In the genomic region with DNA sequence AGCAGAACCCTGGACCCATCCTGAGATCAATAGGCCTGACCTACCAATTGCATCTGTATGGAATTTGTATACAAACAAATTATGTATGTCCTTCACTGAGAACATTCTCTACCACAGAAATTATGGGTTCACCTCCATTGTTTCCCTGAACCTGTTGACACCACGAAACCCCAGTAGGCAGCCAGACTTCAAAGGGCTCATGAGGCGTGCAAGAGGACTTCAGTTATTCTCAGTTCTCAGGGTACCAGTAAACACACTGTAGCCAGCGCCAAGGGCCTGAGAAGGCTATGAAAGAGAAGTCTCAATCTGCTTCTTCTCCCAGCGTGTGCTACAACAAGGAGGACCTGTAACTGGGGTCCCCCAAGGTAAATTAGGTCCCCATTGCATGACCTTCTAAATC, we compare ENCODE assay signal across 24 cellular contexts.
"Had no signal": no experiment of that assay in that cellular context is flagged by ENCODE, and none has a peak within 500 bp of the region (broad histone marks: within the 10 kb centered on the region; RNA-seq: fewer than 3 reads in every experiment).

No MANE protein-coding gene starts in this region.

- H3K9me3 ChIP-seq: lower lobe of right lung, ovary, psoas muscle, sigmoid colon, thyroid gland, vagina had no signal

- H3K27ac ChIP-seq: dorsolateral prefrontal cortex, lower lobe of right lung, ovary, psoas muscle, sigmoid colon, stomach, thyroid gland, vagina had no signal

- H3K4me3 Mint-ChIP-seq: immature natural killer cell; naive thymus-derived CD8-positive, alpha-beta T cell; nephron progenitor cell; stimulated activated effector memory CD8-positive, alpha-beta T cell treated with anti-CD3 and anti-CD28 coated beads, Interleukin-12 subunit alpha, Interleukin-12 subunit beta, amount 100 ng/mL, for 72 hours had no signal

- ATAC-seq: left ventricle myocardium superior; lower lobe of right lung; naive thymus-derived CD8-positive, alpha-beta T cell; psoas muscle; right cardiac atrium; stimulated activated effector memory CD8-positive, alpha-beta T cell treated with anti-CD3 and anti-CD28 coated beads, Interleukin-12 subunit alpha, Interleukin-12 subunit beta, amount 100 ng/mL, for 72 hours had no signal

- H3K36me3 ChIP-seq: lower lobe of right lung, ovary, thyroid gland, vagina had no signal

- H3K4me1 Mint-ChIP-seq: immature natural killer cell; nephron progenitor cell; stimulated activated effector memory CD8-positive, alpha-beta T cell treated with anti-CD3 and anti-CD28 coated beads, Interleukin-12 subunit alpha, Interleukin-12 subunit beta, amount 100 ng/mL, for 72 hours had no signal

- H3K9me3 Mint-ChIP-seq: stimulated activated effector memory CD8-positive, alpha-beta T cell treated with anti-CD3 and anti-CD28 coated beads, Interleukin-12 subunit alpha, Interleukin-12 subunit beta, amount 100 ng/mL, for 72 hours had no signal

- H3K4me1 ChIP-seq: lower lobe of right lung, psoas muscle, stomach, thyroid gland, vagina had no signal

- H3K36me3 Mint-ChIP-seq: immature natural killer cell; stimulated activated effector memory CD8-positive, alpha-beta T cell treated with anti-CD3 and anti-CD28 coated beads, Interleukin-12 subunit alpha, Interleukin-12 subunit beta, amount 100 ng/mL, for 72 hours had no signal

- H3K4me3 ChIP-seq: dorsolateral prefrontal cortex, lower lobe of right lung, ovary, psoas muscle, sigmoid colon, stomach, thyroid gland, vagina had no signal

- DNase-seq: dorsolateral prefrontal cortex; effector CD4-positive, alpha-beta T cell; hypothalamus; immature natural killer cell; left ventricle myocardium superior; lower lobe of right lung; naive thymus-derived CD8-positive, alpha-beta T cell; nephron progenitor cell; nucleus accumbens; ovary; posterior cingulate gyrus; psoas muscle; right cardiac atrium; sigmoid colon; stimulated activated CD4-positive, alpha-beta T cell treated with anti-CD3 and anti-CD28 coated beads, Interleukin-2, amount 100 ng/mL, for 24 hours; stimulated activated CD4-positive, alpha-beta T cell treated with anti-CD3 and anti-CD28 coated beads, Interleukin-4, amount 100 ng/mL, for 24 hours; stimulated activated naive CD4-positive, alpha-beta T cell treated with Interleukin-2 at 50 U/mL for 16 hours; stomach; thyroid gland; trophoblast cell had no signal

- FAIRE-seq: frontal cortex, keratinocyte had no signal

- H3K27me3 ChIP-seq: dorsolateral prefrontal cortex, ovary, sigmoid colon, stomach, thyroid gland, vagina had no signal

- H3K27ac Mint-ChIP-seq: immature natural killer cell; nephron progenitor cell; stimulated activated effector memory CD8-positive, alpha-beta T cell treated with anti-CD3 and anti-CD28 coated beads, Interleukin-12 subunit alpha, Interleukin-12 subunit beta, amount 100 ng/mL, for 72 hours had no signal
